In genomic region chr2:144989580-144990270, GRCh38 we compare ENCODE assay signal across 30 cellular contexts.
"Had no signal": no experiment of that assay in that cellular context is flagged by ENCODE, and none has a peak within 500 bp of the region (broad histone marks: within the 10 kb centered on the region; RNA-seq: fewer than 3 reads in every experiment).

No MANE protein-coding gene starts in this region.

- H3K27ac ChIP-seq: breast epithelium, heart left ventricle, left ventricle myocardium inferior, pancreas, prostate gland, sigmoid colon, suprapubic skin, tibial nerve had no signal

- H3K9me3 ChIP-seq: pancreas, prostate gland, suprapubic skin had no signal

- FAIRE-seq: astrocyte, colon, pancreas, small intestine had no signal

- H3K4me1 ChIP-seq: breast epithelium, left ventricle myocardium inferior, pancreas, prostate gland, sigmoid colon, suprapubic skin, tibial nerve had no signal

- ATAC-seq: activated CD8-positive, alpha-beta T cell treated with anti-CD3 and anti-CD28 coated beads for 36 hours; activated T-cell treated with anti-CD3 and anti-CD28 coated beads, Interleukin-2, amount 50 U/mL, for 4 hours; activated T-helper 17 cell treated with anti-CD3 and anti-CD28 coated beads, Interleukin-2, amount 50 U/mL, for 72 hours; heart left ventricle; pancreas; stimulated activated memory B cell treated with anti-CD40 and anti-IgM and Interleukin-4, amounts not matched to agents 10 μg/mL and 1 μg/mL and 100 μg/mL, for 72 hours; stimulated activated naive CD8-positive, alpha-beta T cell treated with anti-CD3 and anti-CD28 coated beads, Interleukin-15, amount 100 ng/mL, for 72 hours had no signal

- H3K27me3 ChIP-seq: breast epithelium, heart left ventricle, pancreas, sigmoid colon, suprapubic skin, tibial nerve had no signal

- H3K4me3 ChIP-seq: breast epithelium, heart left ventricle, left ventricle myocardium inferior, lung, pancreas, prostate gland, sigmoid colon, suprapubic skin, tibial nerve had no signal

- H3K36me3 ChIP-seq: breast epithelium, heart left ventricle, left ventricle myocardium inferior, pancreas, prostate gland, sigmoid colon, suprapubic skin, tibial nerve had no signal

- DNase-seq: activated CD4-positive, alpha-beta T cell treated with anti-CD3 and anti-CD28 coated beads for 1 hour; activated CD4-positive, alpha-beta T cell treated with anti-CD3 and anti-CD28 coated beads, Interleukin-2, amount 10 ng/mL, durations not matched to agents 7 days and 5 days; activated CD8-positive, alpha-beta T cell treated with anti-CD3 and anti-CD28 coated beads for 36 hours; activated gamma-delta T cell treated with Interleukin-2 at 50 U/mL for 16 hours; activated naive CD4-positive, alpha-beta T cell treated with anti-CD3 and anti-CD28 coated beads, Interleukin-2, amount 50 U/mL, for 16 hours; activated T-cell treated with anti-CD3 and anti-CD28 coated beads, Interleukin-2, amount 50 U/mL, for 4 hours; amniotic stem cell; dermis blood vessel endothelial cell; effector memory CD4-positive, alpha-beta T cell; erythroblast; foreskin fibroblast; heart left ventricle; left ventricle myocardium inferior; pancreas; sigmoid colon; small intestine; stimulated activated CD4-positive, alpha-beta T cell treated with anti-CD3 and anti-CD28 coated beads, Interleukin-1b, Interleukin-23, amount 100 ng/mL, for 48 hours; stimulated activated CD4-positive, alpha-beta T cell treated with anti-CD3 and anti-CD28 coated beads, Interleukin-4, amount 100 ng/mL, for 4 hours; stimulated activated CD8-positive, alpha-beta memory T cell treated with anti-CD3 and anti-CD28 coated beads, Interleukin-4, amount 100 ng/mL, for 48 hours; stimulated activated naive CD8-positive, alpha-beta T cell treated with anti-CD3 and anti-CD28 coated beads, Interleukin-15, amount 100 ng/mL, for 72 hours; T-helper 2 cell had no signal
